1 cellular context compared by ENCODE assay signal in the genomic region with DNA sequence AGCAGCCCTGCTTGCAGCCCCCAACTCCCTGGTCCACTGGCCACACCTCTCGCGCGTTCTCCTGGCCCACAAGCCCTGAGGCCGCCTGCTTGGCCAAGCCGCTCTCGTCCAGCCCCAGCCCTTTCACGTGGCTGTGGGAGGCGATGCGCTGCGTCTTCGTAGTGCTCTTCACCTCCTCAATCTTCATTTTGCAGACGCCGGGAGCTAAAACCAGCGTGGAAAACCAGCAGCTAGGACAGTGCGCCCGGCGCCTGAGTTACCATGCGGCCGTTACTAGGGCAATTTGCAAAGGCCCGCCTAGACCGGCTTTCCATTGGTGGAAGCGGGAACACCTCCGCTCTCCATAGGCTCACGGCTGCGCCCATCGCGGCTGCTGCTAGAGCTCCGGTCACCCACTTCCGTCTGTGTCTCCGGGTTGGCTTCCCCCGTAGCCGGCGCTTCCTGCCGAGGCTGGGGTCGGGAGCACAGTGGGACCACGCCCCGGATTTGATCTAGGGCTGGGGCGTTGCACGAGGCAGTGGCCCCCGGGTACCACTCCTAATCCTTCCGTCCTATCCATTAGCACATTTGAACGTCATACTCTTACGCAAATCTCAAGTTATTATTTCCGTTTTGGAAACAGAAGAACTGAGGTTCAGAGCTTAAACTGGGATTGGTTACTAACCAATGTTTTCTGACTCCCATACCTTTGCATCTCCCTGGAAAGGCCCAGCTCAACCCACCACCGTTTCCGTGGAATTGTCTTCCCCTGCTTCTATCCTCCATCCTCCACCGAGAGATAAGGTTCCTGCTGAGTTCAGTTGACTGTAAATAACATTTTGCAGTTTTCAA.
TF ChIP-seq lines count a peak whose summit lies in the region.

TSS of gene RUVBL1 (minus strand) at position 275 of the 831 bp plus-strand sequence. CDS start at position 187, 88 bp downstream.

TF ChIP-seq in H1, 55 proteins besides CTCF, POLR2A, EP300 and RAD21:
- TF ChIP-seq SP4 (IDR thresholded peaks at IDR 0.05; ENCODE audit: low read length) (0 out of 2 replicates have a peak, but pooled peaks have one; percentile 65), CBX8 (IDR thresholded peaks at IDR 0.05; ENCODE audit: borderline replicate concordance, low read depth, low read length) (no peak), TAF7 (optimal IDR thresholded peaks at IDR 0.05; ENCODE audit: borderline replicate concordance, low read depth, low read length) (peak; percentile 70), TEAD4 (IDR thresholded peaks at IDR 0.05; ENCODE audit: low read depth, low read length) (no peak), E2F6 (IDR thresholded peaks at IDR 0.05) (peak; percentile 81), BACH1 (IDR thresholded peaks at IDR 0.05; ENCODE audit: low read length) (no peak), GTF2F1 (IDR thresholded peaks at IDR 0.05; ENCODE audit: borderline replicate concordance, low read depth, low read length) (0 out of 2 replicates have a peak, but pooled peaks have one; percentile 40), SP1 (IDR thresholded peaks at IDR 0.05; ENCODE audit: low read depth, low read length) (peak; percentile 99), KDM5A (IDR thresholded peaks at IDR 0.05; ENCODE audit: low read length) (peak; percentile 66), CHD2 (IDR thresholded peaks at IDR 0.05; ENCODE audit: low read length) (peak; percentile 93), TBP (IDR thresholded peaks at IDR 0.05; ENCODE audit: low read depth, low read length) (peak; percentile 70), PHF8 (conservative IDR thresholded peaks at IDR 0.05; ENCODE audit: low read depth, low read length) (peak; percentile 94), GABPA (IDR thresholded peaks at IDR 0.05; ENCODE audit: borderline replicate concordance, insufficient read depth, low read length) (peak; percentile 99), SAP30 (IDR thresholded peaks at IDR 0.05; ENCODE audit: insufficient read depth, insufficient replicate concordance, low read length) (peak; percentile 86), RFX5 (IDR thresholded peaks at IDR 0.05; ENCODE audit: borderline replicate concordance, low read depth, low read length) (peak; percentile 71; the same call in 1 of the 2 replicates), YY1 (IDR thresholded peaks at IDR 0.05; ENCODE audit: low read depth, low read length) (no peak), CHD1 (IDR thresholded peaks at IDR 0.05; ENCODE audit: low read depth, low read length) (peak; percentile 40; the same call in 1 of the 2 replicates), TAF1 (IDR thresholded peaks at IDR 0.05; ENCODE audit: low read depth, low read length) (peak; percentile 64), CREB1 (IDR thresholded peaks at IDR 0.05) (peak; percentile 67; the same call in 1 of the 2 replicates), POLR2AphosphoS5 (IDR thresholded peaks at IDR 0.05; ENCODE audit: low read depth, low read length) (peak; percentile 57), NANOG (IDR thresholded peaks at IDR 0.05; ENCODE audit: insufficient read depth, low read depth, low read length, poor library complexity, severe bottlenecking) (no peak), SIN3A (conservative IDR thresholded peaks at IDR 0.05 in 1 of 2, IDR thresholded peaks at IDR 0.05 in 1 of 2; ENCODE audit: low read depth in 1 of 2, low read length in 2 of 2) (peak; percentile 25 to 78; a peak in 2 of 4 replicates), HDAC2 (IDR thresholded peaks at IDR 0.05; ENCODE audit: borderline replicate concordance in 1 of 2, low read depth in 2 of 2, low read length in 2 of 2) (peak in 1 of 2 experiments; percentile 76; a peak in 1 of 4 replicates), SRF (IDR thresholded peaks at IDR 0.05; ENCODE audit: low read depth, low read length) (no peak), CTBP2 (IDR thresholded peaks at IDR 0.05; ENCODE audit: borderline replicate concordance, insufficient read depth, insufficient read length, low read length) (no peak), ASH2L (IDR thresholded peaks at IDR 0.05; ENCODE audit: low read length) (peak; percentile 43), SP2 (IDR thresholded peaks at IDR 0.05; ENCODE audit: low read length) (peak; percentile 86), JUN (IDR thresholded peaks at IDR 0.05; ENCODE audit: low read depth, low read length) (no peak)
- TF ChIP-seq, protein P1, sequence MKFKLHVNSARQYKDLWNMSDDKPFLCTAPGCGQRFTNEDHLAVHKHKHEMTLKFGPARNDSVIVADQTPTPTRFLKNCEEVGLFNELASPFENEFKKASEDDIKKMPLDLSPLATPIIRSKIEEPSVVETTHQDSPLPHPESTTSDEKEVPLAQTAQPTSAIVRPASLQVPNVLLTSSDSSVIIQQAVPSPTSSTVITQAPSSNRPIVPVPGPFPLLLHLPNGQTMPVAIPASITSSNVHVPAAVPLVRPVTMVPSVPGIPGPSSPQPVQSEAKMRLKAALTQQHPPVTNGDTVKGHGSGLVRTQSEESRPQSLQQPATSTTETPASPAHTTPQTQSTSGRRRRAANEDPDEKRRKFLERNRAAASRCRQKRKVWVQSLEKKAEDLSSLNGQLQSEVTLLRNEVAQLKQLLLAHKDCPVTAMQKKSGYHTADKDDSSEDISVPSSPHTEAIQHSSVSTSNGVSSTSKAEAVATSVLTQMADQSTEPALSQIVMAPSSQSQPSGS (IDR thresholded peaks at IDR 0.05; ENCODE audit: low read length): peak; percentile 49; the same call in 1 of the 2 replicates
- TF ChIP-seq, protein P2, sequence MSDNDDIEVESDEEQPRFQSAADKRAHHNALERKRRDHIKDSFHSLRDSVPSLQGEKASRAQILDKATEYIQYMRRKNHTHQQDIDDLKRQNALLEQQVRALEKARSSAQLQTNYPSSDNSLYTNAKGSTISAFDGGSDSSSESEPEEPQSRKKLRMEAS (IDR thresholded peaks at IDR 0.05): peak; percentile 94
